In genomic region chr11:67251841-67252240, GRCh38 we compare ENCODE assay signal across 16 cellular contexts. TPM values are rescaled to one million over a fixed set of nuclear protein-coding genes. Genes with fewer than 3 reads are reported as not detected.
DNase-seq lines count a peak whose midpoint lies in the region; ATAC-seq and TF ChIP-seq lines count a peak whose summit lies in the region.
"Had no signal": no experiment of that assay in that cellular context is flagged by ENCODE, and none has a peak within 500 bp of the region (broad histone marks: within the 10 kb centered on the region; RNA-seq: fewer than 3 reads in every experiment).

No MANE protein-coding gene starts in this region.

- H3K27ac ChIP-seq in Peyer's patch, result no peak overlapping the region
- H3K27ac ChIP-seq in foreskin keratinocyte, result no peak overlapping the region

- ATAC-seq in naive thymus-derived CD8-positive, alpha-beta T cell, result no peak
- no peak for ATAC-seq in foreskin keratinocyte

- no peaks in the 10 kb centered on the region for H3K9me3 Mint-ChIP-seq in activated T-cell treated with anti-CD3 and anti-CD28 coated beads, Interleukin-2, amount 50 U/mL, for 24 hours
- no peaks in the 10 kb centered on the region for H3K9me3 Mint-ChIP-seq in chondrocyte (ENCODE audit: low read depth)
- H3K9me3 Mint-ChIP-seq in naive thymus-derived CD8-positive, alpha-beta T cell, result peaks cover 0 to 2% (median 0%) of the 10 kb centered on the region in 9 donors
- H3K9me3 Mint-ChIP-seq in HFFc6, result no peaks in the 10 kb centered on the region

- TF ChIP-seq CTCF in Peyer's patch (IDR thresholded peaks at IDR 0.05), result no peak
- TF ChIP-seq CTCF in chondrocyte (IDR thresholded peaks at IDR 0.05), result no peak
- no peak for TF ChIP-seq CTCF in HFFc6 (IDR thresholded peaks at IDR 0.05)
- no peak for TF ChIP-seq CTCF in foreskin keratinocyte (conservative IDR thresholded peaks at IDR 0.05)

- peaks cover 3 to 99% (median 9%) of the 10 kb centered on the region in 3 donors for H3K36me3 ChIP-seq in Peyer's patch

- H3K27me3 Mint-ChIP-seq in activated T-cell treated with anti-CD3 and anti-CD28 coated beads, Interleukin-2, amount 50 U/mL, for 24 hours, result no peaks in the 10 kb centered on the region
- H3K27me3 Mint-ChIP-seq in chondrocyte (ENCODE audit: low read depth) (no peaks in the 10 kb centered on the region), HFFc6 (ENCODE audit: insufficient read depth) (peaks cover 1% of the 10 kb centered on the region)
- no peaks in the 10 kb centered on the region for H3K27me3 Mint-ChIP-seq in naive thymus-derived CD8-positive, alpha-beta T cell

- H3K36me3 Mint-ChIP-seq in activated T-cell treated with anti-CD3 and anti-CD28 coated beads, Interleukin-2, amount 50 U/mL, for 24 hours (ENCODE audit: low read depth), result peaks cover 99% of the 10 kb centered on the region
- H3K36me3 Mint-ChIP-seq in chondrocyte (ENCODE audit: low read depth) (peaks cover 58% of the 10 kb centered on the region), HFFc6 (ENCODE audit: low read depth) (peaks cover 49% of the 10 kb centered on the region)
- H3K36me3 Mint-ChIP-seq in naive thymus-derived CD8-positive, alpha-beta T cell, result peaks cover 0 to 97% (median 22%) of the 10 kb centered on the region in 3 donors

- H3K4me1 Mint-ChIP-seq in activated T-cell treated with anti-CD3 and anti-CD28 coated beads, Interleukin-2, amount 50 U/mL, for 24 hours (ENCODE audit: low read depth), result peaks cover 58% of the 10 kb centered on the region
- H3K4me1 Mint-ChIP-seq in chondrocyte (ENCODE audit: low read depth) (peaks cover 14% of the 10 kb centered on the region), HFFc6 (ENCODE audit: low read depth) (peaks cover 20% of the 10 kb centered on the region)
- peaks cover 20 to 50% (median 30%) of the 10 kb centered on the region in 4 donors for H3K4me1 Mint-ChIP-seq in naive thymus-derived CD8-positive, alpha-beta T cell

- H3K27ac Mint-ChIP-seq in activated T-cell treated with anti-CD3 and anti-CD28 coated beads, Interleukin-2, amount 50 U/mL, for 24 hours, result peak overlapping the region; percentile 70
- H3K27ac Mint-ChIP-seq in chondrocyte (ENCODE audit: unreplicated experiment) (peak overlapping the region; percentile 12), HFFc6 (no peak overlapping the region)
- H3K27ac Mint-ChIP-seq in naive thymus-derived CD8-positive, alpha-beta T cell, result peak overlapping the region in 8 of 10 donors; percentile 9 to 86 (median 70)

- H3K4me3 ChIP-seq in Peyer's patch, result no peak overlapping the region

- DNase-seq in activated T-cell treated with anti-CD3 and anti-CD28 coated beads, Interleukin-2, amount 50 U/mL, for 24 hours, result no peak
- no peak for DNase-seq in activated T-cell treated with anti-CD3 and anti-CD28 coated beads for 4 hours
- DNase-seq in Peyer's patch, result peak in 2 of 3 donors; percentile 4 to 18
- DNase-seq in chondrocyte (ENCODE audit: low spot score), result no peak
- no peak for DNase-seq in naive thymus-derived CD8-positive, alpha-beta T cell
- no peak for DNase-seq in HFFc6
- no peak for DNase-seq in NCI-H345 (lab: John Stamatoyannopoulos, UW)
- no peak for DNase-seq in foreskin keratinocyte
- DNase-seq: activated effector memory CD4-positive, alpha-beta T cell treated with Interleukin-2 at 50 U/mL for 16 hours; midbrain; NCI-H1417; NCI-H524; RPMI8226; SK-N-SH; substantia nigra; T1000 had no signal

- H3K4me1 ChIP-seq in Peyer's patch, result no peaks in the 10 kb centered on the region
- H3K4me1 ChIP-seq in foreskin keratinocyte, result peaks cover 18% of the 10 kb centered on the region

- H3K27me3 ChIP-seq in Peyer's patch, result no peaks in the 10 kb centered on the region
- H3K27me3 ChIP-seq in foreskin keratinocyte, result no peaks in the 10 kb centered on the region

- TF ChIP-seq POLR2A in Peyer's patch (IDR thresholded peaks at IDR 0.05), result no peak

- H3K9me3 ChIP-seq in Peyer's patch, result no peaks in the 10 kb centered on the region
- H3K9me3 ChIP-seq: SK-N-SH had no signal

- H3K4me3 Mint-ChIP-seq in activated T-cell treated with anti-CD3 and anti-CD28 coated beads, Interleukin-2, amount 50 U/mL, for 24 hours, result no peak overlapping the region
- H3K4me3 Mint-ChIP-seq in chondrocyte (ENCODE audit: unreplicated experiment) (no peak overlapping the region), HFFc6 (no peak overlapping the region)
- H3K4me3 Mint-ChIP-seq in naive thymus-derived CD8-positive, alpha-beta T cell, result no peak overlapping the region

- POLR2A ChIA-PET in naive thymus-derived CD8-positive, alpha-beta T cell (lab: Charles Lee), result interaction anchor here (0.6 to 3.2 kb wide), 5 partner anchors 10 to 38 kb away, joined by 3 to 24 read pairs (median 16); partner anchors contain the start of gene ANKRD13D

RNA-seq across cellular contexts. Expression of gene GRK2, which starts 14.4 kb away (rescaled TPM):
- 100 to 1,000 TPM; 103 to 276 (median 163) TPM for total RNA-seq in Peyer's patch
- 34.0 to 38.3 TPM (median 36.1 TPM) in 3 replicates for total RNA-seq in chondrocyte
- total RNA-seq in naive thymus-derived CD8-positive, alpha-beta T cell, result 100 to 1,000 TPM; 345 to 354 TPM
- polyA plus RNA-seq in naive thymus-derived CD8-positive, alpha-beta T cell, result 10 to 100 TPM; 16.8 to 70.7 (median 31.1) TPM
- total RNA-seq in HFFc6 (2021; fragmentation: NEBNext Ultra II Directional; extraction: Animal tissue kit (Norgen Biotek cat#: 25700)), result 10 to 100 TPM; 26.2 to 35.5 (median 32.1) TPM
- total RNA-seq in foreskin keratinocyte, result 34.3 and 36.5 TPM in 2 replicates
- 29.2 and 31.4 TPM in 2 replicates for polyA plus RNA-seq in foreskin keratinocyte

RNA-seq across cellular contexts. Expression of gene ANKRD13D, which starts 37.3 kb away (rescaled TPM):
- 10 to 100 TPM; 25.4 to 97.4 (median 41.5) TPM for total RNA-seq in Peyer's patch
- 40.0 to 51.8 TPM (median 47.8 TPM) in 3 replicates for total RNA-seq in chondrocyte
- 100 to 1,000 TPM; 189 to 206 TPM for total RNA-seq in naive thymus-derived CD8-positive, alpha-beta T cell
- polyA plus RNA-seq in naive thymus-derived CD8-positive, alpha-beta T cell, result 10 to 100 TPM in 2 of 3 donors, 1 to 10 TPM in 1; 6.0 to 18.3 (median 10.1) TPM
- total RNA-seq in HFFc6 (2021; fragmentation: NEBNext Ultra II Directional; extraction: Animal tissue kit (Norgen Biotek cat#: 25700)), result 10 to 100 TPM; 24.7 to 34.6 (median 26.4) TPM
- total RNA-seq in foreskin keratinocyte, result 28.8 and 29.2 TPM in 2 replicates
- 25.3 and 26.1 TPM in 2 replicates for polyA plus RNA-seq in foreskin keratinocyte

RNA-seq across cellular contexts. Expression of gene SSH3, which starts 51.5 kb away (rescaled TPM):
- total RNA-seq in Peyer's patch, result 100 to 1,000 TPM in 2 of 4 donors, 10 to 100 TPM in 2; 55.9 to 128 (median 99.9) TPM
- total RNA-seq in chondrocyte, result 19.8 to 30.0 TPM (median 28.4 TPM) in 3 replicates
- total RNA-seq in naive thymus-derived CD8-positive, alpha-beta T cell, result 10 to 100 TPM; 18.1 to 25.3 TPM
- polyA plus RNA-seq in naive thymus-derived CD8-positive, alpha-beta T cell, result 1 to 10 TPM; 1.7 to 4.5 (median 3.2) TPM
- total RNA-seq in HFFc6 (2021; fragmentation: NEBNext Ultra II Directional; extraction: Animal tissue kit (Norgen Biotek cat#: 25700)), result 10 to 100 TPM; 17.0 to 28.7 (median 22.6) TPM
- total RNA-seq in foreskin keratinocyte, result 27.7 and 31.0 TPM in 2 replicates
- 27.8 and 30.2 TPM in 2 replicates for polyA plus RNA-seq in foreskin keratinocyte

Comparison
In these comparisons a context has a peak if more than half of its experiments do, and no peak if none do; other contexts are left out.
1. DNase-seq: peak in Peyer's patch (2 of 3); none in activated T-cell treated with anti-CD3 and anti-CD28 coated beads, Interleukin-2, amount 50 U/mL, for 24 hours (single experiment), activated T-cell treated with anti-CD3 and anti-CD28 coated beads for 4 hours (single experiment), chondrocyte (single experiment), naive thymus-derived CD8-positive, alpha-beta T cell (0 of 10), HFFc6 (single experiment), NCI-H345 (single experiment) and foreskin keratinocyte (0 of 2).